ENCODE assay signal across 13 cellular contexts in the genomic region with DNA sequence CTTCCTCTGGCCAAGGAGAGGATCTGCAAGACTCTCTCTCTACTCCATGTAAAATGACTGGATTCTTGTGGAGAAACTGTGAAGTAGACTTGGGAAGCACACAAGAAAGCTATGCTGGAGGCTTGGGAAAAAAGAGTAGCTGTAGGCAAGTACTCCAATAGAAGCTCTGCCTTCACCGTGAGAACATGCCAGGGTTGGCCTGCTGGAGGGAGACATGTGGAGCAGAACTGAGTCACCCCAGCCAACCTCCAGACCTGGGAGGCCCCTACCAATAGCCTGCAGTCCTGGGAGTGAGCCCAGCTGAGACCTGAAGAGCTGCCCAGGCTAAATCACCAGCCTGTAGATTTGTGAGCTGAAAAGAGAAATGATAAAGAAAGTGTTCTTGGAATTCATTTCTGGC.
DNase-seq lines count a peak whose midpoint lies in the region; ATAC-seq and TF ChIP-seq lines count a peak whose summit lies in the region.
"Had no signal": no experiment of that assay in that cellular context is flagged by ENCODE, and none has a peak within 500 bp of the region (broad histone marks: within the 10 kb centered on the region; RNA-seq: fewer than 3 reads in every experiment).

No MANE protein-coding gene starts in this region.

- H3K27ac ChIP-seq in mesendoderm (ENCODE audit: low read depth, low read length) (no peak overlapping the region), Peyer's patch (no peak overlapping the region)
- H3K27ac ChIP-seq: esophagus muscularis mucosa, left ventricle myocardium inferior, prostate gland had no signal

- DNase-seq in AG09309 (ENCODE audit: low read depth) (peak; percentile 75), LHCN-M2 (ENCODE audit: low read depth) (peak; percentile 17), dedifferentiated amniotic fluid mesenchymal stem cell (ENCODE audit: extremely low spot score) (peak; percentile 54), mesendoderm (peak; percentile 13), Peyer's patch (no peak), type B pancreatic cell (ENCODE audit: extremely low spot score, unreplicated experiment) (no peak)
- DNase-seq: left ventricle myocardium inferior, NCI-H187 treated with DMSO at 0.1 percent for 48 hours had no signal

- H2BK15ac ChIP-seq in mesendoderm (replicated peaks; ENCODE audit: low read depth): no peak overlapping the region

- H3K4me1 Mint-ChIP-seq in type B pancreatic cell (ENCODE audit: unreplicated experiment): no peaks in the 10 kb centered on the region
- H3K4me1 Mint-ChIP-seq: IgD-negative memory B cell had no signal

- no peak overlapping the region for H3K27ac Mint-ChIP-seq in type B pancreatic cell
- H3K27ac Mint-ChIP-seq: IgD-negative memory B cell had no signal

- H3K9me3 ChIP-seq in Peyer's patch: no peaks in the 10 kb centered on the region
- H3K9me3 ChIP-seq: esophagus muscularis mucosa, prostate gland had no signal

- ATAC-seq in HG02884 (IDR thresholded peaks at IDR 0.05; ENCODE audit: unreplicated experiment) (no peak), GM21447 (IDR thresholded peaks at IDR 0.05; ENCODE audit: unreplicated experiment) (no peak)

- no peak overlapping the region for H3K4me2 ChIP-seq in mesendoderm (ENCODE audit: low read length)

- WGBS in mesendoderm (ENCODE audit: extremely low coverage, insufficient coverage, low lambda C conversion rate): no CpG with 5 or more reads among the region's 1 CpG

- H3K4ac ChIP-seq in mesendoderm (ENCODE audit: low read depth, low read length): no peak overlapping the region

- no peak overlapping the region for H3K18ac ChIP-seq in mesendoderm (ENCODE audit: low read length)

- no peak overlapping the region for H2BK120ac ChIP-seq in mesendoderm (ENCODE audit: low read depth, low read length)

- peaks cover 27% of the 10 kb centered on the region for H3K36me3 Mint-ChIP-seq in type B pancreatic cell

- no peak overlapping the region for H4K8ac ChIP-seq in mesendoderm (ENCODE audit: low read depth, low read length)

- no peak overlapping the region for H4K5ac ChIP-seq in mesendoderm (ENCODE audit: low read length)

- H3K4me3 ChIP-seq in AG09309 (ENCODE audit: control insufficient read depth, low read depth, low read length) (no peak overlapping the region), mesendoderm (ENCODE audit: low read length) (no peak overlapping the region), Peyer's patch (no peak overlapping the region)
- H3K4me3 ChIP-seq: esophagus muscularis mucosa, left ventricle myocardium inferior, prostate gland had no signal

- H3K27me3 ChIP-seq in mesendoderm (ENCODE audit: insufficient read depth, low read length, poor library complexity): no peaks in the 10 kb centered on the region
- H3K27me3 ChIP-seq in Peyer's patch: no peaks in the 10 kb centered on the region
- H3K27me3 ChIP-seq: esophagus muscularis mucosa had no signal

- H3K79me2 ChIP-seq in mesendoderm (ENCODE audit: control insufficient read depth, insufficient read depth, low read length): no peaks in the 10 kb centered on the region

- H3K79me1 ChIP-seq in mesendoderm (ENCODE audit: low read length): no peaks in the 10 kb centered on the region

- H3K9me3 Mint-ChIP-seq in type B pancreatic cell: no peaks in the 10 kb centered on the region

- H3K9ac ChIP-seq in mesendoderm (ENCODE audit: low read length): no peak overlapping the region

- no peak overlapping the region for H2BK5ac ChIP-seq in mesendoderm (ENCODE audit: low read length)

- no peaks in the 10 kb centered on the region for H3K36me3 ChIP-seq in mesendoderm (ENCODE audit: control insufficient read depth, insufficient read depth, low read length)
- H3K36me3 ChIP-seq in Peyer's patch: no peaks in the 10 kb centered on the region
- H3K36me3 ChIP-seq: esophagus muscularis mucosa, left ventricle myocardium inferior, prostate gland had no signal

- H3K4me3 Mint-ChIP-seq in type B pancreatic cell: no peak overlapping the region
- H3K4me3 Mint-ChIP-seq: IgD-negative memory B cell had no signal

- H3K56ac ChIP-seq in mesendoderm (ENCODE audit: low read length): no peak overlapping the region

- H3K4me1 ChIP-seq in mesendoderm (ENCODE audit: control insufficient read depth, low read depth, low read length) (no peaks in the 10 kb centered on the region), Peyer's patch (no peaks in the 10 kb centered on the region)
- H3K4me1 ChIP-seq: left ventricle myocardium inferior, prostate gland had no signal

- TF ChIP-seq CTCF in AG09309 (IDR thresholded peaks at IDR 0.05; ENCODE audit: control insufficient read depth, insufficient read depth, low read depth, low read length, missing control alignments) (no peak), Peyer's patch (IDR thresholded peaks at IDR 0.05) (no peak), type B pancreatic cell (conservative IDR thresholded peaks at IDR 0.05) (no peak)

- no peak for TF ChIP-seq POLR2A in Peyer's patch (IDR thresholded peaks at IDR 0.05)

- no peaks in the 10 kb centered on the region for H3K27me3 Mint-ChIP-seq in type B pancreatic cell
- H3K27me3 Mint-ChIP-seq: IgD-negative memory B cell had no signal

- H3K23ac ChIP-seq in mesendoderm (ENCODE audit: low read length): no peak overlapping the region

- no peak overlapping the region for H2AK5ac ChIP-seq in mesendoderm (ENCODE audit: low read length)

Comparison
In these comparisons a context has a peak if more than half of its experiments do, and no peak if none do; other contexts are left out.
1. DNase-seq: peak in AG09309 (single experiment), LHCN-M2 (single experiment), dedifferentiated amniotic fluid mesenchymal stem cell (single experiment) and mesendoderm (single experiment); none in Peyer's patch (0 of 3) and type B pancreatic cell (single experiment).